1 cellular context compared by ENCODE assay signal in the genomic region with DNA sequence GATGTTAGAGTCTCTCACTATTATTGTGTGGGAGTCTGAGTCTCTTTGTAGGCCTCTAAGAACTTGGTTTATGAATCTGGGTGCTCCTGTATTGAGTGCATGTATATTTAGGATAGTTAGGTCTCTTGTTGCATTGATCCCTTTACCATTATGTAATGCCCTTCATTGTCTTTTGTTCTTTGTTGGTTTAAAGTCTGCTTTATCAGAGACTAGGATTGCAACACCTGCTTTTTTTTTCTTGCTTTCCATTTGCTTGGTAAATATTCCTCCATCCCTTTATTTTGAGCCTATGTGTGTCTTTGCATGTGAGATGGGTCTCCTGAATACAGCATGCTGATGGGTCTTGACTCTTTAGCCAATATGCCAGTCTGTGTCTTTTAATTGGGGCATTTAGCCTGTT.
A peak's percentile ranks its signal among the peaks of the same experiment; 100 is the strongest.
TF ChIP-seq lines count a peak whose summit lies in the region.

No MANE protein-coding gene starts in this region.

TF ChIP-seq in HepG2, 621 proteins besides CTCF, POLR2A, EP300 and RAD21 (continued from another document):
- TF ChIP-seq, protein P1, sequence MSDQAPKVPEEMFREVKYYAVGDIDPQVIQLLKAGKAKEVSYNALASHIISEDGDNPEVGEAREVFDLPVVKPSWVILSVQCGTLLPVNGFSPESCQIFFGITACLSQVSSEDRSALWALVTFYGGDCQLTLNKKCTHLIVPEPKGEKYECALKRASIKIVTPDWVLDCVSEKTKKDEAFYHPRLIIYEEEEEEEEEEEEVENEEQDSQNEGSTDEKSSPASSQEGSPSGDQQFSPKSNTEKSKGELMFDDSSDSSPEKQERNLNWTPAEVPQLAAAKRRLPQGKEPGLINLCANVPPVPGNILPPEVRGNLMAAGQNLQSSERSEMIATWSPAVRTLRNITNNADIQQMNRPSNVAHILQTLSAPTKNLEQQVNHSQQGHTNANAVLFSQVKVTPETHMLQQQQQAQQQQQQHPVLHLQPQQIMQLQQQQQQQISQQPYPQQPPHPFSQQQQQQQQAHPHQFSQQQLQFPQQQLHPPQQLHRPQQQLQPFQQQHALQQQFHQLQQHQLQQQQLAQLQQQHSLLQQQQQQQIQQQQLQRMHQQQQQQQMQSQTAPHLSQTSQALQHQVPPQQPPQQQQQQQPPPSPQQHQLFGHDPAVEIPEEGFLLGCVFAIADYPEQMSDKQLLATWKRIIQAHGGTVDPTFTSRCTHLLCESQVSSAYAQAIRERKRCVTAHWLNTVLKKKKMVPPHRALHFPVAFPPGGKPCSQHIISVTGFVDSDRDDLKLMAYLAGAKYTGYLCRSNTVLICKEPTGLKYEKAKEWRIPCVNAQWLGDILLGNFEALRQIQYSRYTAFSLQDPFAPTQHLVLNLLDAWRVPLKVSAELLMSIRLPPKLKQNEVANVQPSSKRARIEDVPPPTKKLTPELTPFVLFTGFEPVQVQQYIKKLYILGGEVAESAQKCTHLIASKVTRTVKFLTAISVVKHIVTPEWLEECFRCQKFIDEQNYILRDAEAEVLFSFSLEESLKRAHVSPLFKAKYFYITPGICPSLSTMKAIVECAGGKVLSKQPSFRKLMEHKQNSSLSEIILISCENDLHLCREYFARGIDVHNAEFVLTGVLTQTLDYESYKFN (CRISPR knock-in tag; conservative IDR thresholded peaks at IDR 0.05) = 0 out of 2 replicates have a peak, but pooled peaks have one; percentile 47
- TF ChIP-seq SOX5 (CRISPR knock-in tag; IDR thresholded peaks at IDR 0.05; ENCODE audit: borderline replicate concordance) (peak; percentile 99), HNF4A (CRISPR knock-in tag; IDR thresholded peaks at IDR 0.05) (peak; percentile 18; the same call in 1 of the 2 replicates), FOXA3 (CRISPR knock-in tag; IDR thresholded peaks at IDR 0.05) (peak; percentile 72), ZNF710 (CRISPR knock-in tag; IDR thresholded peaks at IDR 0.05; ENCODE audit: borderline replicate concordance) (peak; percentile 88), POGZ (CRISPR knock-in tag; IDR thresholded peaks at IDR 0.05) (0 out of 2 replicates have a peak, but pooled peaks have one; percentile 24), NCOA2 (CRISPR knock-in tag; IDR thresholded peaks at IDR 0.05) (peak; percentile 59; the same call in 1 of the 2 replicates), ONECUT2 (CRISPR knock-in tag; IDR thresholded peaks at IDR 0.05) (0 out of 2 replicates have a peak, but pooled peaks have one; percentile 46), GATAD2A (CRISPR knock-in tag; IDR thresholded peaks at IDR 0.05) (peak; percentile 83), ZNF331 (CRISPR knock-in tag; IDR thresholded peaks at IDR 0.05) (0 out of 2 replicates have a peak, but pooled peaks have one; percentile 20), CEBPB (IDR thresholded peaks at IDR 0.05; ENCODE audit: borderline replicate concordance, low read depth, low read length) (peak; percentile 38; the same call in 1 of the 2 replicates), ZNF644 (CRISPR knock-in tag; IDR thresholded peaks at IDR 0.05; ENCODE audit: low read depth) (peak; percentile 31; the same call in 1 of the 2 replicates)
- TF ChIP-seq, protein P2, sequence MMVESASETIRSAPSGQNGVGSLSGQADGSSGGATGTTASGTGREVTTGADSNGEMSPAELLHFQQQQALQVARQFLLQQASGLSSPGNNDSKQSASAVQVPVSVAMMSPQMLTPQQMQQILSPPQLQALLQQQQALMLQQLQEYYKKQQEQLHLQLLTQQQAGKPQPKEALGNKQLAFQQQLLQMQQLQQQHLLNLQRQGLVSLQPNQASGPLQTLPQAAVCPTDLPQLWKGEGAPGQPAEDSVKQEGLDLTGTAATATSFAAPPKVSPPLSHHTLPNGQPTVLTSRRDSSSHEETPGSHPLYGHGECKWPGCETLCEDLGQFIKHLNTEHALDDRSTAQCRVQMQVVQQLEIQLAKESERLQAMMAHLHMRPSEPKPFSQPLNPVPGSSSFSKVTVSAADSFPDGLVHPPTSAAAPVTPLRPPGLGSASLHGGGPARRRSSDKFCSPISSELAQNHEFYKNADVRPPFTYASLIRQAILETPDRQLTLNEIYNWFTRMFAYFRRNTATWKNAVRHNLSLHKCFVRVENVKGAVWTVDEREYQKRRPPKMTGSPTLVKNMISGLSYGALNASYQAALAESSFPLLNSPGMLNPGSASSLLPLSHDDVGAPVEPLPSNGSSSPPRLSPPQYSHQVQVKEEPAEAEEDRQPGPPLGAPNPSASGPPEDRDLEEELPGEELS (CRISPR knock-in tag; IDR thresholded peaks at IDR 0.05) = 0 out of 2 replicates have a peak, but pooled peaks have one; percentile 24
